Comparison of ENCODE assay signal across 1 cellular context in the genomic region with DNA sequence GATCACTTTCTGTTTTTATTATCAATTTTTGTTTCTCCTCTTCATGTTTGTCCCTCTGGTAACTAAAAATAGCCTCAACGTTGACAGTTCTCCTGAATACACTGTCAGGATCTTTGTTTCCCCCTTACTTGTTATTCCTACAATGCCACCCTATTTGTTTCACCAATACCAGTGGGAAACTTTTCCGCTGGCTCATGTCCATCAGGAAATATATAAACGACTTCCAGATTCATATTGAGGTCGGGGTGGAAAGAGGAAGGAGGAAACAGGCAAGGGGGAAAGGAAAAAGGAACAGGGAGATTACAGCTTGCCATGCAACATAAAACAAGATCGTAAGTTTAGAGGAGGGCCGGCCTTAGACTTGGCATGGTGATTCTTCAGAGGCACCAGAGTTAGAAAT.
TF ChIP-seq lines count a peak whose summit lies in the region.

No MANE protein-coding gene starts in this region.

TF ChIP-seq in SK-N-SH, 30 proteins besides CTCF, POLR2A, EP300 and RAD21 (continued from another document):
- TF ChIP-seq, protein P1, sequence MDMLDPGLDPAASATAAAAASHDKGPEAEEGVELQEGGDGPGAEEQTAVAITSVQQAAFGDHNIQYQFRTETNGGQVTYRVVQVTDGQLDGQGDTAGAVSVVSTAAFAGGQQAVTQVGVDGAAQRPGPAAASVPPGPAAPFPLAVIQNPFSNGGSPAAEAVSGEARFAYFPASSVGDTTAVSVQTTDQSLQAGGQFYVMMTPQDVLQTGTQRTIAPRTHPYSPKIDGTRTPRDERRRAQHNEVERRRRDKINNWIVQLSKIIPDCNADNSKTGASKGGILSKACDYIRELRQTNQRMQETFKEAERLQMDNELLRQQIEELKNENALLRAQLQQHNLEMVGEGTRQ (IDR thresholded peaks at IDR 0.05; ENCODE audit: borderline replicate concordance, low read depth, low read length) = no peak
- TF ChIP-seq RXRA (IDR thresholded peaks at IDR 0.05; ENCODE audit: borderline replicate concordance, low read depth) (no peak), NFIC (IDR thresholded peaks at IDR 0.05; ENCODE audit: borderline replicate concordance) (no peak), RCOR1 (IDR thresholded peaks at IDR 0.05; ENCODE audit: low read length) (no peak), JUND (IDR thresholded peaks at IDR 0.05) (no peak), TCF12 (IDR thresholded peaks at IDR 0.05) (no peak), RFX5 (IDR thresholded peaks at IDR 0.05; ENCODE audit: low read length) (no peak), NRF1 (IDR thresholded peaks at IDR 0.05; ENCODE audit: low read depth, low read length) (no peak), CHD2 (IDR thresholded peaks at IDR 0.05; ENCODE audit: low read length, partially characterized antibody) (no peak), TEAD4 (IDR thresholded peaks at IDR 0.05; ENCODE audit: borderline replicate concordance, insufficient read depth) (no peak)
- TF ChIP-seq, protein P2, sequence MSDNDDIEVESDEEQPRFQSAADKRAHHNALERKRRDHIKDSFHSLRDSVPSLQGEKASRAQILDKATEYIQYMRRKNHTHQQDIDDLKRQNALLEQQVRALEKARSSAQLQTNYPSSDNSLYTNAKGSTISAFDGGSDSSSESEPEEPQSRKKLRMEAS (IDR thresholded peaks at IDR 0.05; ENCODE audit: low read depth) = no peak
- TF ChIP-seq, protein P3, sequence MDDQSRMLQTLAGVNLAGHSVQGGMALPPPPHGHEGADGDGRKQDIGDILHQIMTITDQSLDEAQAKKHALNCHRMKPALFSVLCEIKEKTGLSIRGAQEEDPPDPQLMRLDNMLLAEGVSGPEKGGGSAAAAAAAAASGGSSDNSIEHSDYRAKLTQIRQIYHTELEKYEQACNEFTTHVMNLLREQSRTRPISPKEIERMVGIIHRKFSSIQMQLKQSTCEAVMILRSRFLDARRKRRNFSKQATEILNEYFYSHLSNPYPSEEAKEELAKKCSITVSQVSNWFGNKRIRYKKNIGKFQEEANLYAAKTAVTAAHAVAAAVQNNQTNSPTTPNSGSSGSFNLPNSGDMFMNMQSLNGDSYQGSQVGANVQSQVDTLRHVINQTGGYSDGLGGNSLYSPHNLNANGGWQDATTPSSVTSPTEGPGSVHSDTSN (IDR thresholded peaks at IDR 0.05) = no peak
- TF ChIP-seq, protein P4, sequence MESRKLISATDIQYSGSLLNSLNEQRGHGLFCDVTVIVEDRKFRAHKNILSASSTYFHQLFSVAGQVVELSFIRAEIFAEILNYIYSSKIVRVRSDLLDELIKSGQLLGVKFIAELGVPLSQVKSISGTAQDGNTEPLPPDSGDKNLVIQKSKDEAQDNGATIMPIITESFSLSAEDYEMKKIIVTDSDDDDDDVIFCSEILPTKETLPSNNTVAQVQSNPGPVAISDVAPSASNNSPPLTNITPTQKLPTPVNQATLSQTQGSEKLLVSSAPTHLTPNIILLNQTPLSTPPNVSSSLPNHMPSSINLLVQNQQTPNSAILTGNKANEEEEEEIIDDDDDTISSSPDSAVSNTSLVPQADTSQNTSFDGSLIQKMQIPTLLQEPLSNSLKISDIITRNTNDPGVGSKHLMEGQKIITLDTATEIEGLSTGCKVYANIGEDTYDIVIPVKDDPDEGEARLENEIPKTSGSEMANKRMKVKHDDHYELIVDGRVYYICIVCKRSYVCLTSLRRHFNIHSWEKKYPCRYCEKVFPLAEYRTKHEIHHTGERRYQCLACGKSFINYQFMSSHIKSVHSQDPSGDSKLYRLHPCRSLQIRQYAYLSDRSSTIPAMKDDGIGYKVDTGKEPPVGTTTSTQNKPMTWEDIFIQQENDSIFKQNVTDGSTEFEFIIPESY (IDR thresholded peaks at IDR 0.05; ENCODE audit: borderline replicate concordance, low read depth) = no peak
